1 cellular context compared by ENCODE assay signal in the genomic region with DNA sequence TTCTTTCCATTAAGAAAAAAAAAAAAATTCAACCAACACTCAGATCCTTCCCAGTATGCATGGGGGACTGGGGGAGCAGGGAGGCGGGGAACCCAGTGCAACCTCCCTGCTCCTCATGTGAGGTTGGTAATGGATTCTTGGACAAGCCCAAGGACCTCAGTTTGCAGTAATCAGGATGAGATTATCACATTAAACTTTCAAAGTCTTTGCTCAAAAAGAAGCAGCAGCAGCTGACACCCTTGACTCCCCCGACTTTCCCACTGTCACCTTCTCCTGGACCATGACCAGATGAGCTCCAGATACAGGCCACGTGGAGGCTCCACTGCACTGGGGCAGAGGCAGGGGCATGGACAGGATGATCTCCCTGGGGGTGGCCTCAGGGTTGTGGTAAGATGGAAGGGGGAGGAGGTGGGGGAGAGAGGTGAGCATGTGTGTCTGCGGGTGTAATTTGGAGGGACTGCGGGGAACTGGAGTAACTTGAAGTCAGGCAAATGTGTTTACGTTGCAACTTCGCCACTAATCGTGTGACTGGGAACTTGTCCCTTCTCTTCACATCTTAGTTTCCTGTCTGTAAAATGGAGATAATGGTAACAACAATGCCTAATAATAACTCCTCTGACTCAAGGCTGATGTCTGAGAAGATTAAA.
TF ChIP-seq lines count a peak whose summit lies in the region.

No MANE protein-coding gene starts in this region.

TF ChIP-seq in HepG2, 621 proteins besides CTCF, POLR2A, EP300 and RAD21:
- TF ChIP-seq, protein P1, sequence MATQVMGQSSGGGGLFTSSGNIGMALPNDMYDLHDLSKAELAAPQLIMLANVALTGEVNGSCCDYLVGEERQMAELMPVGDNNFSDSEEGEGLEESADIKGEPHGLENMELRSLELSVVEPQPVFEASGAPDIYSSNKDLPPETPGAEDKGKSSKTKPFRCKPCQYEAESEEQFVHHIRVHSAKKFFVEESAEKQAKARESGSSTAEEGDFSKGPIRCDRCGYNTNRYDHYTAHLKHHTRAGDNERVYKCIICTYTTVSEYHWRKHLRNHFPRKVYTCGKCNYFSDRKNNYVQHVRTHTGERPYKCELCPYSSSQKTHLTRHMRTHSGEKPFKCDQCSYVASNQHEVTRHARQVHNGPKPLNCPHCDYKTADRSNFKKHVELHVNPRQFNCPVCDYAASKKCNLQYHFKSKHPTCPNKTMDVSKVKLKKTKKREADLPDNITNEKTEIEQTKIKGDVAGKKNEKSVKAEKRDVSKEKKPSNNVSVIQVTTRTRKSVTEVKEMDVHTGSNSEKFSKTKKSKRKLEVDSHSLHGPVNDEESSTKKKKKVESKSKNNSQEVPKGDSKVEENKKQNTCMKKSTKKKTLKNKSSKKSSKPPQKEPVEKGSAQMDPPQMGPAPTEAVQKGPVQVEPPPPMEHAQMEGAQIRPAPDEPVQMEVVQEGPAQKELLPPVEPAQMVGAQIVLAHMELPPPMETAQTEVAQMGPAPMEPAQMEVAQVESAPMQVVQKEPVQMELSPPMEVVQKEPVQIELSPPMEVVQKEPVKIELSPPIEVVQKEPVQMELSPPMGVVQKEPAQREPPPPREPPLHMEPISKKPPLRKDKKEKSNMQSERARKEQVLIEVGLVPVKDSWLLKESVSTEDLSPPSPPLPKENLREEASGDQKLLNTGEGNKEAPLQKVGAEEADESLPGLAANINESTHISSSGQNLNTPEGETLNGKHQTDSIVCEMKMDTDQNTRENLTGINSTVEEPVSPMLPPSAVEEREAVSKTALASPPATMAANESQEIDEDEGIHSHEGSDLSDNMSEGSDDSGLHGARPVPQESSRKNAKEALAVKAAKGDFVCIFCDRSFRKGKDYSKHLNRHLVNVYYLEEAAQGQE (IDR thresholded peaks at IDR 0.05; ENCODE audit: borderline replicate concordance in 1 of 2, low read depth in 1 of 2, low read length in 2 of 2) = no peak
- TF ChIP-seq STAG1 (CRISPR knock-in tag; IDR thresholded peaks at IDR 0.05) (peak; percentile 28; the same call in 1 of the 2 replicates), SP5 (CRISPR knock-in tag; IDR thresholded peaks at IDR 0.05; ENCODE audit: borderline replicate concordance, low read depth) (no peak), MAFK (conservative IDR thresholded peaks at IDR 0.05 in 1 of 2, IDR thresholded peaks at IDR 0.05 in 1 of 2; ENCODE audit: low read length in 2 of 2) (peak; percentile 23 to 50; a peak in 2 of 4 replicates), ZMYM4 (CRISPR knock-in tag; IDR thresholded peaks at IDR 0.05) (no peak), GPN1 (CRISPR knock-in tag; IDR thresholded peaks at IDR 0.05; ENCODE audit: borderline replicate concordance) (no peak), EZH2 (conservative IDR thresholded peaks at IDR 0.05; ENCODE audit: low read depth, low read length) (no peak), ZNF777 (CRISPR knock-in tag; IDR thresholded peaks at IDR 0.05) (no peak), ZNF672 (CRISPR knock-in tag; IDR thresholded peaks at IDR 0.05) (peak; percentile 99), KDM4B (CRISPR knock-in tag; IDR thresholded peaks at IDR 0.05) (no peak)
- TF ChIP-seq, protein P2, sequence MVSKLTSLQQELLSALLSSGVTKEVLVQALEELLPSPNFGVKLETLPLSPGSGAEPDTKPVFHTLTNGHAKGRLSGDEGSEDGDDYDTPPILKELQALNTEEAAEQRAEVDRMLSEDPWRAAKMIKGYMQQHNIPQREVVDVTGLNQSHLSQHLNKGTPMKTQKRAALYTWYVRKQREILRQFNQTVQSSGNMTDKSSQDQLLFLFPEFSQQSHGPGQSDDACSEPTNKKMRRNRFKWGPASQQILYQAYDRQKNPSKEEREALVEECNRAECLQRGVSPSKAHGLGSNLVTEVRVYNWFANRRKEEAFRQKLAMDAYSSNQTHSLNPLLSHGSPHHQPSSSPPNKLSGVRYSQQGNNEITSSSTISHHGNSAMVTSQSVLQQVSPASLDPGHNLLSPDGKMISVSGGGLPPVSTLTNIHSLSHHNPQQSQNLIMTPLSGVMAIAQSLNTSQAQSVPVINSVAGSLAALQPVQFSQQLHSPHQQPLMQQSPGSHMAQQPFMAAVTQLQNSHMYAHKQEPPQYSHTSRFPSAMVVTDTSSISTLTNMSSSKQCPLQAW (CRISPR knock-in tag; IDR thresholded peaks at IDR 0.05) = 0 out of 2 replicates have a peak, but pooled peaks have one; percentile 18
- TF ChIP-seq, protein P3, sequence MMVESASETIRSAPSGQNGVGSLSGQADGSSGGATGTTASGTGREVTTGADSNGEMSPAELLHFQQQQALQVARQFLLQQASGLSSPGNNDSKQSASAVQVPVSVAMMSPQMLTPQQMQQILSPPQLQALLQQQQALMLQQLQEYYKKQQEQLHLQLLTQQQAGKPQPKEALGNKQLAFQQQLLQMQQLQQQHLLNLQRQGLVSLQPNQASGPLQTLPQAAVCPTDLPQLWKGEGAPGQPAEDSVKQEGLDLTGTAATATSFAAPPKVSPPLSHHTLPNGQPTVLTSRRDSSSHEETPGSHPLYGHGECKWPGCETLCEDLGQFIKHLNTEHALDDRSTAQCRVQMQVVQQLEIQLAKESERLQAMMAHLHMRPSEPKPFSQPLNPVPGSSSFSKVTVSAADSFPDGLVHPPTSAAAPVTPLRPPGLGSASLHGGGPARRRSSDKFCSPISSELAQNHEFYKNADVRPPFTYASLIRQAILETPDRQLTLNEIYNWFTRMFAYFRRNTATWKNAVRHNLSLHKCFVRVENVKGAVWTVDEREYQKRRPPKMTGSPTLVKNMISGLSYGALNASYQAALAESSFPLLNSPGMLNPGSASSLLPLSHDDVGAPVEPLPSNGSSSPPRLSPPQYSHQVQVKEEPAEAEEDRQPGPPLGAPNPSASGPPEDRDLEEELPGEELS (CRISPR knock-in tag; IDR thresholded peaks at IDR 0.05) = no peak
- TF ChIP-seq, protein P4, sequence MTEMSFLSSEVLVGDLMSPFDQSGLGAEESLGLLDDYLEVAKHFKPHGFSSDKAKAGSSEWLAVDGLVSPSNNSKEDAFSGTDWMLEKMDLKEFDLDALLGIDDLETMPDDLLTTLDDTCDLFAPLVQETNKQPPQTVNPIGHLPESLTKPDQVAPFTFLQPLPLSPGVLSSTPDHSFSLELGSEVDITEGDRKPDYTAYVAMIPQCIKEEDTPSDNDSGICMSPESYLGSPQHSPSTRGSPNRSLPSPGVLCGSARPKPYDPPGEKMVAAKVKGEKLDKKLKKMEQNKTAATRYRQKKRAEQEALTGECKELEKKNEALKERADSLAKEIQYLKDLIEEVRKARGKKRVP (CRISPR knock-in tag; IDR thresholded peaks at IDR 0.05) = no peak
